ENCODE assay signal across 1 cellular context in genomic region chr1:243354511-243355153, GRCh38.
TF ChIP-seq lines count a peak whose summit lies in the region.

No MANE protein-coding gene starts in this region.

TF ChIP-seq in GM23338, 12 proteins besides CTCF, POLR2A, EP300 and RAD21 (continued from another document):
- TF ChIP-seq ZNF462 (CRISPR knock-in tag; IDR thresholded peaks at IDR 0.05) (no peak), REST (IDR thresholded peaks at IDR 0.05; ENCODE audit: unreplicated experiment) (no peak)
